In genomic region chr13:40271931-40272775, GRCh38 we compare ENCODE assay signal across 8 cellular contexts.
DNase-seq lines count a peak whose midpoint lies in the region; ATAC-seq and TF ChIP-seq lines count a peak whose summit lies in the region.

No MANE protein-coding gene starts in this region.

- no peak overlapping the region for H3K4me3 ChIP-seq in BE2C (ENCODE audit: low read depth, low read length)

- H3K9me3 Mint-ChIP-seq in activated naive CD4-positive, alpha-beta T cell treated with anti-CD3 and anti-CD28 coated beads, Interleukin-2, amount 10 ng/mL, durations not matched to agents 7 days and 5 days = no peaks in the 10 kb centered on the region
- H3K9me3 Mint-ChIP-seq in activated naive CD4-positive, alpha-beta T cell treated with anti-CD3 and anti-CD28 coated beads, Interleukin-2, amount 50 U/mL, for 72 hours = peaks cover 0 to 8% of the 10 kb centered on the region in 2 donors

- TF ChIP-seq CTCF in BE2C (IDR thresholded peaks at IDR 0.05; ENCODE audit: low read depth, low read length) = no peak

- no peaks in the 10 kb centered on the region for H3K36me3 Mint-ChIP-seq in activated naive CD4-positive, alpha-beta T cell treated with anti-CD3 and anti-CD28 coated beads, Interleukin-2, amount 10 ng/mL, durations not matched to agents 7 days and 5 days
- H3K36me3 Mint-ChIP-seq in activated naive CD4-positive, alpha-beta T cell treated with anti-CD3 and anti-CD28 coated beads, Interleukin-2, amount 50 U/mL, for 72 hours = no peaks in the 10 kb centered on the region

- H3K27me3 Mint-ChIP-seq in activated naive CD4-positive, alpha-beta T cell treated with anti-CD3 and anti-CD28 coated beads, Interleukin-2, amount 10 ng/mL, durations not matched to agents 7 days and 5 days = no peaks in the 10 kb centered on the region

- DNase-seq in activated naive CD4-positive, alpha-beta T cell treated with Interleukin-2 at 50 U/mL for 16 hours = peak; percentile 50
- no peak for DNase-seq in activated naive CD4-positive, alpha-beta T cell treated with anti-CD3 and anti-CD28 coated beads, Interleukin-2, amount 10 ng/mL, durations not matched to agents 7 days and 5 days
- no peak for DNase-seq in activated naive CD4-positive, alpha-beta T cell treated with anti-CD3 and anti-CD28 coated beads, Interleukin-2, amount 50 U/mL, for 72 hours (ENCODE audit: low spot score in 2 of 2)
- DNase-seq in hepatic stellate cell (ENCODE audit: low spot score) = peak; percentile 3
- DNase-seq in stimulated activated CD4-positive, alpha-beta T cell treated with anti-CD3 and anti-CD28 coated beads, Interleukin-2, amount 100 ng/mL, for 24 hours = peak; percentile 57 to 61
- no peak for DNase-seq in BE2C

- H3K4me1 ChIP-seq in BE2C = no peaks in the 10 kb centered on the region

- H3K27me3 ChIP-seq in BE2C = no peaks in the 10 kb centered on the region; the same call in 1 of the 2 replicates

- peak; percentile 65 to 84 for ATAC-seq in activated naive CD4-positive, alpha-beta T cell treated with anti-CD3 and anti-CD28 coated beads, Interleukin-2, amount 50 U/mL, for 72 hours
- ATAC-seq in HG03135 (IDR thresholded peaks at IDR 0.05; ENCODE audit: unreplicated experiment) = no peak
- ATAC-seq in HG02981 (IDR thresholded peaks at IDR 0.05; ENCODE audit: unreplicated experiment) = no peak

- H3K27ac Mint-ChIP-seq in activated naive CD4-positive, alpha-beta T cell treated with anti-CD3 and anti-CD28 coated beads, Interleukin-2, amount 10 ng/mL, durations not matched to agents 7 days and 5 days = no peak overlapping the region
- peak overlapping the region in 1 of 2 donors; percentile 44 for H3K27ac Mint-ChIP-seq in activated naive CD4-positive, alpha-beta T cell treated with anti-CD3 and anti-CD28 coated beads, Interleukin-2, amount 50 U/mL, for 72 hours

- no peaks in the 10 kb centered on the region for H3K36me3 ChIP-seq in BE2C

- CTCF ChIA-PET in activated naive CD4-positive, alpha-beta T cell treated with anti-CD3 and anti-CD28 coated beads, Interleukin-2, amount 10 ng/mL, durations not matched to agents 7 days and 5 days (lab: Charles Lee) = interaction anchor here (0.7 to 1.0 kb wide), 2 partner anchors 15 to 20 kb away, joined by 3 to 4 read pairs; no protein-coding TSS in a partner anchor

- H3K4me3 Mint-ChIP-seq in activated naive CD4-positive, alpha-beta T cell treated with anti-CD3 and anti-CD28 coated beads, Interleukin-2, amount 10 ng/mL, durations not matched to agents 7 days and 5 days = no peak overlapping the region

- H3K4me1 Mint-ChIP-seq in activated naive CD4-positive, alpha-beta T cell treated with anti-CD3 and anti-CD28 coated beads, Interleukin-2, amount 10 ng/mL, durations not matched to agents 7 days and 5 days = peaks cover 24% of the 10 kb centered on the region

- no peaks in the 10 kb centered on the region; the same call in 1 of the 2 replicates for H3K9me3 ChIP-seq in BE2C

Comparison
In these comparisons a context has a peak if more than half of its experiments do, and no peak if none do; other contexts are left out.
1. DNase-seq: peak in activated naive CD4-positive, alpha-beta T cell treated with Interleukin-2 at 50 U/mL for 16 hours (single experiment), hepatic stellate cell (single experiment) and stimulated activated CD4-positive, alpha-beta T cell treated with anti-CD3 and anti-CD28 coated beads, Interleukin-2, amount 100 ng/mL, for 24 hours (2 of 2); none in activated naive CD4-positive, alpha-beta T cell treated with anti-CD3 and anti-CD28 coated beads, Interleukin-2, amount 10 ng/mL, durations not matched to agents 7 days and 5 days (single experiment), activated naive CD4-positive, alpha-beta T cell treated with anti-CD3 and anti-CD28 coated beads, Interleukin-2, amount 50 U/mL, for 72 hours (0 of 2) and BE2C (single experiment).
2. ATAC-seq: peak in activated naive CD4-positive, alpha-beta T cell treated with anti-CD3 and anti-CD28 coated beads, Interleukin-2, amount 50 U/mL, for 72 hours (2 of 2); none in HG03135 (single experiment) and HG02981 (single experiment).